8 cellular contexts compared by ENCODE assay signal in genomic region chrX:54921427-54922021, GRCh38. TPM values are rescaled to one million over a fixed set of nuclear protein-coding genes. Genes with fewer than 3 reads are reported as not detected.
DNase-seq lines count a peak whose midpoint lies in the region; ATAC-seq and TF ChIP-seq lines count a peak whose summit lies in the region.

No MANE protein-coding gene starts in this region.

- no peaks in the 10 kb centered on the region for H3K27me3 Mint-ChIP-seq in chondrocyte (ENCODE audit: low read depth)

- peak; percentile 73 for ATAC-seq in GM19035 (IDR thresholded peaks at IDR 0.05; ENCODE audit: unreplicated experiment)
- no peak for ATAC-seq in HG02885 (IDR thresholded peaks at IDR 0.05; ENCODE audit: poor library complexity, unreplicated experiment)

- peaks cover 8% of the 10 kb centered on the region for H3K4me1 Mint-ChIP-seq in chondrocyte (ENCODE audit: low read depth)

- H3K9me3 Mint-ChIP-seq in chondrocyte (ENCODE audit: low read depth), result peaks cover 6% of the 10 kb centered on the region

- peaks cover 10% of the 10 kb centered on the region for H3K36me3 Mint-ChIP-seq in chondrocyte (ENCODE audit: low read depth)

- peak overlapping the region; percentile 88 for H3K4me3 Mint-ChIP-seq in chondrocyte (ENCODE audit: unreplicated experiment)

- TF ChIP-seq CTCF in chondrocyte (IDR thresholded peaks at IDR 0.05), result no peak

- DNase-seq in NCI-H1092 treated with DMSO at 0.1 percent for 48 hours (lab: John Stamatoyannopoulos, UW) (peak; percentile 77), chondrocyte (ENCODE audit: low spot score) (no peak), left kidney (ENCODE audit: low read depth, low spot score) (peak; percentile 95)
- peak; percentile 35 for DNase-seq in activated CD4-positive, CD25-positive, alpha-beta regulatory T cell treated with anti-CD3 and anti-CD28 coated beads, Interleukin-2, amount 50 U/mL, for 72 hours
- peak; percentile 36 to 49 for DNase-seq in stimulated activated CD4-positive, alpha-beta T cell treated with anti-CD3 and anti-CD28 coated beads, Interleukin-1b, Interleukin-23, amount 100 ng/mL, for 4 hours (ENCODE audit: low read depth in 2 of 2)
- DNase-seq in NK-92 treated with Interleukin-12 subunit alpha and Interleukin-12 subunit beta, amount 100 ng/mL, for 24 hours (lab: John Stamatoyannopoulos, UW), result no peak

- peak overlapping the region; percentile 76 for H3K27ac Mint-ChIP-seq in chondrocyte (ENCODE audit: unreplicated experiment)

RNA-seq across cellular contexts. Expression of gene TRO, which starts 0.9 kb away (rescaled TPM):
- total RNA-seq in chondrocyte, result 60.4 to 105 TPM (median 66.1 TPM) in 3 replicates

Comparison
In these comparisons a context has a peak if more than half of its experiments do, and no peak if none do; other contexts are left out.
1. DNase-seq: peak in NCI-H1092 treated with DMSO at 0.1 percent for 48 hours (single experiment), activated CD4-positive, CD25-positive, alpha-beta regulatory T cell treated with anti-CD3 and anti-CD28 coated beads, Interleukin-2, amount 50 U/mL, for 72 hours (single experiment), left kidney (single experiment) and stimulated activated CD4-positive, alpha-beta T cell treated with anti-CD3 and anti-CD28 coated beads, Interleukin-1b, Interleukin-23, amount 100 ng/mL, for 4 hours (2 of 2); none in chondrocyte (single experiment) and NK-92 treated with Interleukin-12 subunit alpha and Interleukin-12 subunit beta, amount 100 ng/mL, for 24 hours (single experiment).